ENCODE assay signal across 1 cellular context in the genomic region with DNA sequence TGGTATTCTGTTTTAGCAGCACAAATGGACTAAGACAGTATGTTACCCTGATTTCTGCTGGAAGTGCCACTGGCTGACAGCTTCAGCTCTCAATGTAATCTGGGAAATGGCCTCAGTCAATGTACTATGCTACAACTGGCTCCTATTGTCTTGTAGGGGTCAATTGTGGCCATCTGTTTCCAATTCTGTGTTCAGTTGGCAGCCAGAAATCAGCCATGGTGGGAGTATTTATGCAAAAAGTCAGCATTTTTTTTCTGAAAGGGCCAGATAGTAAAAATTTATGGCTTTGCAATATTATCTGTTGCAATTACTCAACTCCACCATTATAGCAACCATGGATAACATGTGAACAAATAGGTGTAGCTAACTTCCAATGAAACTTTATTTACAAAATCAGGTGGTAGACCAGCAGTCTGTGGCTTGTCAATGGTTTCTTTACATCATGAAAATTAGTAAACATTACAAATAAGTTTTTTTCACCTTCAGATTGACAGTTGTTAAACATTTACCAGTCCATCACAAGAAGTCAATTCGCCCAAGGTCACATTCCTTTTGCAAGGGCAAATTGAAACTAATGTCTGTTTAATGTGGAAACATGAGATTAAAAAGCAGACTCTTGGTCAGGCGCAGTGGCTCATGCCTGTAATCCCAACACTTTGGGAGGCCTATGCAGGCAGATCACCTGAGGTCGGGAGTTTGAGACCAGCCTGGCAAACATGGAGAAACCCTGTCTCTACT.
TF ChIP-seq lines count a peak whose summit lies in the region.

No MANE protein-coding gene starts in this region.

TF ChIP-seq in HepG2, 621 proteins besides CTCF, POLR2A, EP300 and RAD21 (continued from another document and continues in another):
- no peak for TF ChIP-seq ZNF737 (CRISPR knock-in tag; IDR thresholded peaks at IDR 0.05; ENCODE audit: borderline replicate concordance)
- TF ChIP-seq, protein P1, sequence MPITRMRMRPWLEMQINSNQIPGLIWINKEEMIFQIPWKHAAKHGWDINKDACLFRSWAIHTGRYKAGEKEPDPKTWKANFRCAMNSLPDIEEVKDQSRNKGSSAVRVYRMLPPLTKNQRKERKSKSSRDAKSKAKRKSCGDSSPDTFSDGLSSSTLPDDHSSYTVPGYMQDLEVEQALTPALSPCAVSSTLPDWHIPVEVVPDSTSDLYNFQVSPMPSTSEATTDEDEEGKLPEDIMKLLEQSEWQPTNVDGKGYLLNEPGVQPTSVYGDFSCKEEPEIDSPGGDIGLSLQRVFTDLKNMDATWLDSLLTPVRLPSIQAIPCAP (CRISPR knock-in tag; IDR thresholded peaks at IDR 0.05; ENCODE audit: low read depth) = no peak
- peak; percentile 34; the same call in 1 of the 2 replicates for TF ChIP-seq RELA (CRISPR knock-in tag; IDR thresholded peaks at IDR 0.05)
- TF ChIP-seq HMGA1 (CRISPR knock-in tag; conservative IDR thresholded peaks at IDR 0.05) = no peak
- no peak for TF ChIP-seq SP5 (CRISPR knock-in tag; IDR thresholded peaks at IDR 0.05; ENCODE audit: borderline replicate concordance, low read depth)
- TF ChIP-seq, protein P2, sequence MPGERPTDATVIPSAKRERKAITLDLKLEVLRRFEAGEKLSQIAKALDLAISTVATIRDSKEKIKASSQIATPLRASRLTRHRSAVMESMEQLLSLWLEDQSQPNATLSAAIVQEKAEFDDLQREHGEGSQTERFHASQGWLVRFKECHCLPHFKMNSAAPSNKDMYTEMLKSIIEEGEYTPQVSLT (CRISPR knock-in tag; IDR thresholded peaks at IDR 0.05; ENCODE audit: borderline replicate concordance, low read depth) = no peak
- TF ChIP-seq ZNF614 (CRISPR knock-in tag; IDR thresholded peaks at IDR 0.05; ENCODE audit: borderline replicate concordance) = peak; percentile 80; the same call in 1 of the 2 replicates
- TF ChIP-seq ZNF761 (CRISPR knock-in tag; conservative IDR thresholded peaks at IDR 0.05) = 0 out of 2 replicates have a peak, but pooled peaks have one; percentile 59
- TF ChIP-seq ZNF605 (CRISPR knock-in tag; IDR thresholded peaks at IDR 0.05) = peak; percentile 1; the same call in 1 of the 2 replicates
- no peak for TF ChIP-seq ZNF224 (CRISPR knock-in tag; IDR thresholded peaks at IDR 0.05)
- TF ChIP-seq ZMYM3 (CRISPR knock-in tag; IDR thresholded peaks at IDR 0.05) = peak; percentile 91
- TF ChIP-seq IRF2 (CRISPR knock-in tag; IDR thresholded peaks at IDR 0.05) = 0 out of 2 replicates have a peak, but pooled peaks have one; percentile 13
- TF ChIP-seq MAFF (IDR thresholded peaks at IDR 0.05; ENCODE audit: low read depth, low read length) = peak; percentile 71
- peak; percentile 69 for TF ChIP-seq HDAC1 (CRISPR knock-in tag; IDR thresholded peaks at IDR 0.05)
- peak; percentile 65 for TF ChIP-seq TCF7 (IDR thresholded peaks at IDR 0.05; ENCODE audit: low read depth)
- TF ChIP-seq ZNF260 (CRISPR knock-in tag; IDR thresholded peaks at IDR 0.05; ENCODE audit: borderline replicate concordance, low read depth) = no peak
- TF ChIP-seq NCOA2 (CRISPR knock-in tag; IDR thresholded peaks at IDR 0.05) = peak; percentile 86
- 0 out of 2 replicates have a peak, but pooled peaks have one; percentile 56 for TF ChIP-seq ZNF709 (CRISPR knock-in tag; IDR thresholded peaks at IDR 0.05)
- TF ChIP-seq, protein P3, sequence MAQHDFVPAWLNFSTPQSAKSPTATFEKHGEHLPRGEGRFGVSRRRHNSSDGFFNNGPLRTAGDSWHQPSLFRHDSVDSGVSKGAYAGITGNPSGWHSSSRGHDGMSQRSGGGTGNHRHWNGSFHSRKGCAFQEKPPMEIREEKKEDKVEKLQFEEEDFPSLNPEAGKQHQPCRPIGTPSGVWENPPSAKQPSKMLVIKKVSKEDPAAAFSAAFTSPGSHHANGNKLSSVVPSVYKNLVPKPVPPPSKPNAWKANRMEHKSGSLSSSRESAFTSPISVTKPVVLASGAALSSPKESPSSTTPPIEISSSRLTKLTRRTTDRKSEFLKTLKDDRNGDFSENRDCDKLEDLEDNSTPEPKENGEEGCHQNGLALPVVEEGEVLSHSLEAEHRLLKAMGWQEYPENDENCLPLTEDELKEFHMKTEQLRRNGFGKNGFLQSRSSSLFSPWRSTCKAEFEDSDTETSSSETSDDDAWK (CRISPR knock-in tag; IDR thresholded peaks at IDR 0.05) = no peak
- TF ChIP-seq SMAD3 (CRISPR knock-in tag; IDR thresholded peaks at IDR 0.05) = peak; percentile 80; the same call in 1 of the 2 replicates
- peak; percentile 98 for TF ChIP-seq ESRRA (CRISPR knock-in tag; IDR thresholded peaks at IDR 0.05; ENCODE audit: low read depth)
- TF ChIP-seq KAT7 (CRISPR knock-in tag; IDR thresholded peaks at IDR 0.05; ENCODE audit: borderline replicate concordance) = peak; percentile 63; the same call in 1 of the 2 replicates
- no peak for TF ChIP-seq FOXP1 (IDR thresholded peaks at IDR 0.05)
- TF ChIP-seq FOXP1 (CRISPR knock-in tag; IDR thresholded peaks at IDR 0.05) = peak; percentile 89
- peak; percentile 67; the same call in 1 of the 2 replicates for TF ChIP-seq ZNF816 (CRISPR knock-in tag; IDR thresholded peaks at IDR 0.05; ENCODE audit: borderline replicate concordance)
- TF ChIP-seq ZNF30 (CRISPR knock-in tag; IDR thresholded peaks at IDR 0.05) = no peak
- TF ChIP-seq, protein P4, sequence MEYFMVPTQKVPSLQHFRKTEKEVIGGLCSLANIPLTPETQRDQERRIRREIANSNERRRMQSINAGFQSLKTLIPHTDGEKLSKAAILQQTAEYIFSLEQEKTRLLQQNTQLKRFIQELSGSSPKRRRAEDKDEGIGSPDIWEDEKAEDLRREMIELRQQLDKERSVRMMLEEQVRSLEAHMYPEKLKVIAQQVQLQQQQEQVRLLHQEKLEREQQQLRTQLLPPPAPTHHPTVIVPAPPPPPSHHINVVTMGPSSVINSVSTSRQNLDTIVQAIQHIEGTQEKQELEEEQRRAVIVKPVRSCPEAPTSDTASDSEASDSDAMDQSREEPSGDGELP (IDR thresholded peaks at IDR 0.05; ENCODE audit: borderline replicate concordance, low read depth) = peak; percentile 71
- TF ChIP-seq, protein P5, sequence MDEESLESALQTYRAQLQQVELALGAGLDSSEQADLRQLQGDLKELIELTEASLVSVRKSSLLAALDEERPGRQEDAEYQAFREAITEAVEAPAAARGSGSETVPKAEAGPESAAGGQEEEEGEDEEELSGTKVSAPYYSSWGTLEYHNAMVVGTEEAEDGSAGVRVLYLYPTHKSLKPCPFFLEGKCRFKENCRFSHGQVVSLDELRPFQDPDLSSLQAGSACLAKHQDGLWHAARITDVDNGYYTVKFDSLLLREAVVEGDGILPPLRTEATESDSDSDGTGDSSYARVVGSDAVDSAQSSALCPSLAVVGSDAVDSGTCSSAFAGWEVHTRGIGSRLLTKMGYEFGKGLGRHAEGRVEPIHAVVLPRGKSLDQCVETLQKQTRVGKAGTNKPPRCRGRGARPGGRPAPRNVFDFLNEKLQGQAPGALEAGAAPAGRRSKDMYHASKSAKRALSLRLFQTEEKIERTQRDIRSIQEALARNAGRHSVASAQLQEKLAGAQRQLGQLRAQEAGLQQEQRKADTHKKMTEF (CRISPR knock-in tag; IDR thresholded peaks at IDR 0.05) = peak; percentile 80
- no peak for TF ChIP-seq ZNF768 (CRISPR knock-in tag; IDR thresholded peaks at IDR 0.05)
- TF ChIP-seq PHF20 (CRISPR knock-in tag; IDR thresholded peaks at IDR 0.05) = no peak
- TF ChIP-seq GATAD2A (CRISPR knock-in tag; IDR thresholded peaks at IDR 0.05) = peak; percentile 89
- TF ChIP-seq, protein P6, sequence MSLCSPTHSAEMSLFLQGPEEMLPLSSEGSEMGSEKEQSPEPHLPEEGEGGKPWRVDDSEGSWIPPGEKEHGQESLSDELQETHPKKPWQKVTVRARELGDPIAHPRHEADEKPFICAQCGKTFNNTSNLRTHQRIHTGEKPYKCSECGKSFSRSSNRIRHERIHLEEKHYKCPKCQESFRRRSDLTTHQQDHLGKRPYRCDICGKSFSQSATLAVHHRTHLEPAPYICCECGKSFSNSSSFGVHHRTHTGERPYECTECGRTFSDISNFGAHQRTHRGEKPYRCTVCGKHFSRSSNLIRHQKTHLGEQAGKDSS (CRISPR knock-in tag; IDR thresholded peaks at IDR 0.05; ENCODE audit: borderline replicate concordance, low read depth) = peak; percentile 18; the same call in 1 of the 2 replicates
- TF ChIP-seq DPF2 (CRISPR knock-in tag; IDR thresholded peaks at IDR 0.05; ENCODE audit: borderline replicate concordance, low read depth) = no peak
- TF ChIP-seq ZSCAN21 (CRISPR knock-in tag; IDR thresholded peaks at IDR 0.05; ENCODE audit: borderline replicate concordance) = peak; percentile 50; the same call in 1 of the 2 replicates
- no peak for TF ChIP-seq ZNF343 (CRISPR knock-in tag; IDR thresholded peaks at IDR 0.05)
- no peak for TF ChIP-seq ERF (CRISPR knock-in tag; IDR thresholded peaks at IDR 0.05)
- TF ChIP-seq ZNF264 (CRISPR knock-in tag; IDR thresholded peaks at IDR 0.05) = peak; percentile 61; the same call in 1 of the 2 replicates
- peak; percentile 78 for TF ChIP-seq MED1 (CRISPR knock-in tag; IDR thresholded peaks at IDR 0.05)
- peak; percentile 34; the same call in 1 of the 2 replicates for TF ChIP-seq THAP11 (CRISPR knock-in tag; IDR thresholded peaks at IDR 0.05)
- TF ChIP-seq PRPF4 (IDR thresholded peaks at IDR 0.05; ENCODE audit: low read depth, low read length, poor library complexity, severe bottlenecking) = no peak
- TF ChIP-seq ZNF747 (CRISPR knock-in tag; IDR thresholded peaks at IDR 0.05; ENCODE audit: borderline replicate concordance) = 0 out of 2 replicates have a peak, but pooled peaks have one; percentile 27
- TF ChIP-seq IKZF1 (IDR thresholded peaks at IDR 0.05) = no peak
- peak; percentile 90 for TF ChIP-seq FOXA3 (CRISPR knock-in tag; IDR thresholded peaks at IDR 0.05)
- peak; percentile 78 for TF ChIP-seq HDAC2 (CRISPR knock-in tag; IDR thresholded peaks at IDR 0.05)
- peak; percentile 65 for TF ChIP-seq FOSL2 (CRISPR knock-in tag; IDR thresholded peaks at IDR 0.05)
- TF ChIP-seq FOXO1 (CRISPR knock-in tag; IDR thresholded peaks at IDR 0.05) = peak; percentile 66; the same call in 1 of the 2 replicates
- TF ChIP-seq, protein P7, sequence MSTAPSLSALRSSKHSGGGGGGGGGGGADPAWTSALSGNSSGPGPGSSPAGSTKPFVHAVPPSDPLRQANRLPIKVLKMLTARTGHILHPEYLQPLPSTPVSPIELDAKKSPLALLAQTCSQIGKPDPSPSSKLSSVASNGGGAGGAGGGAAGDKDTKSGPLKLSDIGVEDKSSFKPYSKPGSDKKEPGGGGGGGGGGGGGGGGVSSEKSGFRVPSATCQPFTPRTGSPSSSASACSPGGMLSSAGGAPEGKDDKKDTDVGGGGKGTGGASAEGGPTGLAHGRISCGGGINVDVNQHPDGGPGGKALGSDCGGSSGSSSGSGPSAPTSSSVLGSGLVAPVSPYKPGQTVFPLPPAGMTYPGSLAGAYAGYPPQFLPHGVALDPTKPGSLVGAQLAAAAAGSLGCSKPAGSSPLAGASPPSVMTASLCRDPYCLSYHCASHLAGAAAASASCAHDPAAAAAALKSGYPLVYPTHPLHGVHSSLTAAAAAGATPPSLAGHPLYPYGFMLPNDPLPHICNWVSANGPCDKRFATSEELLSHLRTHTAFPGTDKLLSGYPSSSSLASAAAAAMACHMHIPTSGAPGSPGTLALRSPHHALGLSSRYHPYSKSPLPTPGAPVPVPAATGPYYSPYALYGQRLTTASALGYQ (CRISPR knock-in tag; IDR thresholded peaks at IDR 0.05) = peak; percentile 73
- TF ChIP-seq SOX6 (IDR thresholded peaks at IDR 0.05) = no peak
- TF ChIP-seq SOX6 (CRISPR knock-in tag; IDR thresholded peaks at IDR 0.05) = peak; percentile 91
- TF ChIP-seq ZNF75D (CRISPR knock-in tag; IDR thresholded peaks at IDR 0.05; ENCODE audit: borderline replicate concordance) = no peak
- TF ChIP-seq, protein P8, sequence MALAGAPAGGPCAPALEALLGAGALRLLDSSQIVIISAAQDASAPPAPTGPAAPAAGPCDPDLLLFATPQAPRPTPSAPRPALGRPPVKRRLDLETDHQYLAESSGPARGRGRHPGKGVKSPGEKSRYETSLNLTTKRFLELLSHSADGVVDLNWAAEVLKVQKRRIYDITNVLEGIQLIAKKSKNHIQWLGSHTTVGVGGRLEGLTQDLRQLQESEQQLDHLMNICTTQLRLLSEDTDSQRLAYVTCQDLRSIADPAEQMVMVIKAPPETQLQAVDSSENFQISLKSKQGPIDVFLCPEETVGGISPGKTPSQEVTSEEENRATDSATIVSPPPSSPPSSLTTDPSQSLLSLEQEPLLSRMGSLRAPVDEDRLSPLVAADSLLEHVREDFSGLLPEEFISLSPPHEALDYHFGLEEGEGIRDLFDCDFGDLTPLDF (CRISPR knock-in tag; IDR thresholded peaks at IDR 0.05) = no peak
- TF ChIP-seq TRIM24 (CRISPR knock-in tag; IDR thresholded peaks at IDR 0.05) = peak; percentile 84; the same call in 1 of the 2 replicates
- no peak for TF ChIP-seq PHB2 (IDR thresholded peaks at IDR 0.05; ENCODE audit: partially characterized antibody)
- TF ChIP-seq, protein P9, sequence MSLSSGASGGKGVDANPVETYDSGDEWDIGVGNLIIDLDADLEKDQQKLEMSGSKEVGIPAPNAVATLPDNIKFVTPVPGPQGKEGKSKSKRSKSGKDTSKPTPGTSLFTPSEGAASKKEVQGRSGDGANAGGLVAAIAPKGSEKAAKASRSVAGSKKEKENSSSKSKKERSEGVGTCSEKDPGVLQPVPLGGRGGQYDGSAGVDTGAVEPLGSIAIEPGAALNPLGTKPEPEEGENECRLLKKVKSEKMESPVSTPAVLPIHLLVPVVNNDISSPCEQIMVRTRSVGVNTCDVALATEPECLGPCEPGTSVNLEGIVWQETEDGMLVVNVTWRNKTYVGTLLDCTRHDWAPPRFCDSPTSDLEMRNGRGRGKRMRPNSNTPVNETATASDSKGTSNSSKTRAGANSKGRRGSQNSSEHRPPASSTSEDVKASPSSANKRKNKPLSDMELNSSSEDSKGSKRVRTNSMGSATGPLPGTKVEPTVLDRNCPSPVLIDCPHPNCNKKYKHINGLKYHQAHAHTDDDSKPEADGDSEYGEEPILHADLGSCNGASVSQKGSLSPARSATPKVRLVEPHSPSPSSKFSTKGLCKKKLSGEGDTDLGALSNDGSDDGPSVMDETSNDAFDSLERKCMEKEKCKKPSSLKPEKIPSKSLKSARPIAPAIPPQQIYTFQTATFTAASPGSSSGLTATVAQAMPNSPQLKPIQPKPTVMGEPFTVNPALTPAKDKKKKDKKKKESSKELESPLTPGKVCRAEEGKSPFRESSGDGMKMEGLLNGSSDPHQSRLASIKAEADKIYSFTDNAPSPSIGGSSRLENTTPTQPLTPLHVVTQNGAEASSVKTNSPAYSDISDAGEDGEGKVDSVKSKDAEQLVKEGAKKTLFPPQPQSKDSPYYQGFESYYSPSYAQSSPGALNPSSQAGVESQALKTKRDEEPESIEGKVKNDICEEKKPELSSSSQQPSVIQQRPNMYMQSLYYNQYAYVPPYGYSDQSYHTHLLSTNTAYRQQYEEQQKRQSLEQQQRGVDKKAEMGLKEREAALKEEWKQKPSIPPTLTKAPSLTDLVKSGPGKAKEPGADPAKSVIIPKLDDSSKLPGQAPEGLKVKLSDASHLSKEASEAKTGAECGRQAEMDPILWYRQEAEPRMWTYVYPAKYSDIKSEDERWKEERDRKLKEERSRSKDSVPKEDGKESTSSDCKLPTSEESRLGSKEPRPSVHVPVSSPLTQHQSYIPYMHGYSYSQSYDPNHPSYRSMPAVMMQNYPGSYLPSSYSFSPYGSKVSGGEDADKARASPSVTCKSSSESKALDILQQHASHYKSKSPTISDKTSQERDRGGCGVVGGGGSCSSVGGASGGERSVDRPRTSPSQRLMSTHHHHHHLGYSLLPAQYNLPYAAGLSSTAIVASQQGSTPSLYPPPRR (CRISPR knock-in tag; IDR thresholded peaks at IDR 0.05; ENCODE audit: borderline replicate concordance) = peak; percentile 91
- TF ChIP-seq, protein P10, sequence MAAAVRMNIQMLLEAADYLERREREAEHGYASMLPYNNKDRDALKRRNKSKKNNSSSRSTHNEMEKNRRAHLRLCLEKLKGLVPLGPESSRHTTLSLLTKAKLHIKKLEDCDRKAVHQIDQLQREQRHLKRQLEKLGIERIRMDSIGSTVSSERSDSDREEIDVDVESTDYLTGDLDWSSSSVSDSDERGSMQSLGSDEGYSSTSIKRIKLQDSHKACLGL (CRISPR knock-in tag; IDR thresholded peaks at IDR 0.05) = no peak
